ENCODE assay signal across 10 cellular contexts in genomic region chr2:200376422-200377142, GRCh38.
A peak's percentile ranks its signal among the peaks of the same experiment; 100 is the strongest.
DNase-seq lines count a peak whose midpoint lies in the region; ATAC-seq and TF ChIP-seq lines count a peak whose summit lies in the region.
"Had no signal": no experiment of that assay in that cellular context is flagged by ENCODE, and none has a peak within 500 bp of the region (broad histone marks: within the 10 kb centered on the region; RNA-seq: fewer than 3 reads in every experiment).

No MANE protein-coding gene starts in this region.

- H4K20me1 ChIP-seq in hepatocyte (ENCODE audit: insufficient read depth, poor library complexity, severe bottlenecking), result no peaks in the 10 kb centered on the region

- TF ChIP-seq CTCF in hepatocyte (IDR thresholded peaks at IDR 0.05; ENCODE audit: poor library complexity) (no peak), suprapubic skin (IDR thresholded peaks at IDR 0.05) (no peak), ovary (IDR thresholded peaks at IDR 0.05) (no peak)

- CTCF ChIA-PET in activated CD8-positive, alpha-beta memory T cell treated with anti-CD3 and anti-CD28 coated beads, Interleukin-2, amount 10 ng/mL, durations not matched to agents 7 days and 5 days (lab: Charles Lee), result interaction anchor here (1.6 kb wide), 1 partner anchor 107 kb away, joined by 4 read pairs; no protein-coding TSS in a partner anchor

- peaks cover 16% of the 10 kb centered on the region for H3K36me3 Mint-ChIP-seq in activated CD8-positive, alpha-beta memory T cell treated with anti-CD3 and anti-CD28 coated beads, Interleukin-2, amount 10 ng/mL, durations not matched to agents 7 days and 5 days

- H3K27ac Mint-ChIP-seq in activated CD8-positive, alpha-beta memory T cell treated with anti-CD3 and anti-CD28 coated beads, Interleukin-2, amount 10 ng/mL, durations not matched to agents 7 days and 5 days, result peak overlapping the region; percentile 69

- ATAC-seq in activated CD8-positive, alpha-beta memory T cell treated with anti-CD3 and anti-CD28 coated beads, Interleukin-2, amount 10 ng/mL, durations not matched to agents 7 days and 5 days, result peak; percentile 25
- no peak for ATAC-seq in GM19328 (IDR thresholded peaks at IDR 0.05; ENCODE audit: unreplicated experiment)

- no peaks in the 10 kb centered on the region for H3K9me3 ChIP-seq in hepatocyte (ENCODE audit: low read depth)
- H3K9me3 ChIP-seq in suprapubic skin, result no peaks in the 10 kb centered on the region
- H3K9me3 ChIP-seq in ovary, result no peaks in the 10 kb centered on the region
- H3K9me3 ChIP-seq: BE2C had no signal

- H3K4me3 ChIP-seq in hepatocyte, result no peak overlapping the region
- no peak overlapping the region for H3K4me3 ChIP-seq in suprapubic skin
- H3K4me3 ChIP-seq in ovary, result no peak overlapping the region

- peaks cover 72% of the 10 kb centered on the region for H3K79me2 ChIP-seq in hepatocyte

- no peak overlapping the region for H3K4me3 Mint-ChIP-seq in activated CD8-positive, alpha-beta memory T cell treated with anti-CD3 and anti-CD28 coated beads, Interleukin-2, amount 10 ng/mL, durations not matched to agents 7 days and 5 days

- peak; percentile 58 for DNase-seq in activated CD8-positive, alpha-beta memory T cell treated with anti-CD3 and anti-CD28 coated beads, Interleukin-2, amount 10 ng/mL, durations not matched to agents 7 days and 5 days
- no peak for DNase-seq in activated CD8-positive, alpha-beta memory T cell treated with anti-CD3 and anti-CD28 coated beads, Interleukin-2, amount 50 U/mL, for 4 hours
- DNase-seq in SW480 (ENCODE audit: low spot score) (peak; percentile 74), hepatocyte (ENCODE audit: low spot score) (peak; percentile 56), suprapubic skin (ENCODE audit: low spot score in 2 of 2) (no peak), ovary (no peak), cerebellar cortex (ENCODE audit: low spot score) (no peak)
- DNase-seq: BE2C, mammary epithelial cell had no signal

- peaks cover 75% of the 10 kb centered on the region for H3K4me1 Mint-ChIP-seq in activated CD8-positive, alpha-beta memory T cell treated with anti-CD3 and anti-CD28 coated beads, Interleukin-2, amount 10 ng/mL, durations not matched to agents 7 days and 5 days

- H3K27me3 ChIP-seq in hepatocyte, result no peaks in the 10 kb centered on the region
- H3K27me3 ChIP-seq in suprapubic skin, result no peaks in the 10 kb centered on the region
- no peaks in the 10 kb centered on the region for H3K27me3 ChIP-seq in ovary
- H3K27me3 ChIP-seq: BE2C had no signal

- TF ChIP-seq EP300 in suprapubic skin (IDR thresholded peaks at IDR 0.05), result no peak
- no peak for TF ChIP-seq EP300 in ovary (IDR thresholded peaks at IDR 0.05)

- WGBS in hepatocyte (ENCODE audit: low lambda C conversion rate, missing lambda C conversion rate), result 55% methylated on average over 9 of the region's 9 CpGs
- 69% methylated on average over 9 of the region's 9 CpGs for WGBS in suprapubic skin
- WGBS in ovary, 3 donors, result 79 to 93% (median 90%) methylated on average over 9 of the region's 9 CpGs

- H3K9me3 Mint-ChIP-seq in activated CD8-positive, alpha-beta memory T cell treated with anti-CD3 and anti-CD28 coated beads, Interleukin-2, amount 10 ng/mL, durations not matched to agents 7 days and 5 days (ENCODE audit: low read depth), result no peaks in the 10 kb centered on the region

- no peaks in the 10 kb centered on the region for H3K9me2 ChIP-seq in hepatocyte (replicated peaks; ENCODE audit: insufficient read depth)

- H3K4me1 ChIP-seq in hepatocyte (ENCODE audit: insufficient read depth) (peaks cover 54% of the 10 kb centered on the region), suprapubic skin (peaks cover 65% of the 10 kb centered on the region), ovary (ENCODE audit: insufficient read depth) (peaks cover 23% of the 10 kb centered on the region)

- no peak for TF ChIP-seq POLR2A in suprapubic skin (IDR thresholded peaks at IDR 0.05)
- no peak for TF ChIP-seq POLR2A in ovary (IDR thresholded peaks at IDR 0.05)

- intact Hi-C loops in ovary (cut with DNase I), result no loop called here

- H3K36me3 ChIP-seq in hepatocyte (replicated peaks; ENCODE audit: insufficient read depth, low read depth) (no peaks in the 10 kb centered on the region), suprapubic skin (no peaks in the 10 kb centered on the region), ovary (no peaks in the 10 kb centered on the region)
- H3K36me3 ChIP-seq: BE2C had no signal

- H2AFZ ChIP-seq in hepatocyte, result no peak overlapping the region

- H3K27me3 Mint-ChIP-seq in activated CD8-positive, alpha-beta memory T cell treated with anti-CD3 and anti-CD28 coated beads, Interleukin-2, amount 10 ng/mL, durations not matched to agents 7 days and 5 days, result no peaks in the 10 kb centered on the region

- peak overlapping the region; percentile 44 for H3K4me2 ChIP-seq in hepatocyte

- H3K27ac ChIP-seq in hepatocyte, result peak overlapping the region; percentile 91
- H3K27ac ChIP-seq in suprapubic skin, result peak overlapping the region; percentile 60
- no peak overlapping the region for H3K27ac ChIP-seq in ovary

Comparison
In these comparisons a context has a peak if more than half of its experiments do, and no peak if none do; other contexts are left out.
1. DNase-seq: peak in activated CD8-positive, alpha-beta memory T cell treated with anti-CD3 and anti-CD28 coated beads, Interleukin-2, amount 10 ng/mL, durations not matched to agents 7 days and 5 days (single experiment), SW480 (single experiment) and hepatocyte (single experiment); none in activated CD8-positive, alpha-beta memory T cell treated with anti-CD3 and anti-CD28 coated beads, Interleukin-2, amount 50 U/mL, for 4 hours (single experiment), suprapubic skin (0 of 2), ovary (0 of 5) and cerebellar cortex (single experiment).
2. H3K27ac ChIP-seq: peak in hepatocyte (single experiment) and suprapubic skin (single experiment); none in ovary (0 of 2).